9 cellular contexts compared by ENCODE assay signal in the genomic region with DNA sequence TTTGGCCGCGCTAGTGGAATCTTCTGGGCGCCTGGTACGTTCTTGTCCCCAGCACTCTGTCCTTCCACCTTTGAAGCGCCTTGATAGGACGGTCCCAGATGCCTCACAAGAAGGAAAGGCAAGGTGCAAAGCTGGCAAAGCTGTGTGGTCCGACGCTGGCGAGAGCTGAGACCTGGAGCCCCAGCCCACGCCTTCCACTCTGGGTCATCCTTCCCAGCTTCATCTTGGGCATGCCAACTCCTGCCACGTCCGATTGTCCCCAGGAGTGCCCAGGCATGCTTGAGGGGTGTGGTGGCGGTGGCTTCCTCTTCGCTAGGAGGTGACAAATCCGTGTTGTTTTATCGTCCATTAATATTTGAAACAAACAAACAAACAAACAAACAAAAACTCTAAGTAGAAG.
A peak's percentile ranks its signal among the peaks of the same experiment; 100 is the strongest.
DNase-seq lines count a peak whose midpoint lies in the region; ATAC-seq and TF ChIP-seq lines count a peak whose summit lies in the region.
"Had no signal": no experiment of that assay in that cellular context is flagged by ENCODE, and none has a peak within 500 bp of the region (broad histone marks: within the 10 kb centered on the region; RNA-seq: fewer than 3 reads in every experiment).

No MANE protein-coding gene starts in this region.

- ATAC-seq in HG03378 (IDR thresholded peaks at IDR 0.05; ENCODE audit: unreplicated experiment), result no peak
- no peak for ATAC-seq in HG03097 (IDR thresholded peaks at IDR 0.05; ENCODE audit: low FRiP score, unreplicated experiment)
- no peak for ATAC-seq in GM21825 (IDR thresholded peaks at IDR 0.05; ENCODE audit: unreplicated experiment)

- H3K27ac ChIP-seq in CD4-positive, alpha-beta memory T cell (ENCODE audit: low read depth, low read length), result no peak overlapping the region
- H3K27ac ChIP-seq in dorsolateral prefrontal cortex, result peak overlapping the region in 42 of 59 donors; percentile 16 to 89 (median 72)

- peaks cover 39% of the 10 kb centered on the region for H3K27me3 ChIP-seq in CD4-positive, alpha-beta memory T cell (ENCODE audit: insufficient read depth, low read length)
- H3K27me3 ChIP-seq in dorsolateral prefrontal cortex, result peaks cover 0 to 45% (median 5%) of the 10 kb centered on the region in 45 donors

- peaks cover 23 to 40% (median 33%) of the 10 kb centered on the region in 4 donors for H3K4me1 Mint-ChIP-seq in CD4-positive, alpha-beta memory T cell
- peaks cover 20% of the 10 kb centered on the region for H3K4me1 Mint-ChIP-seq in nephron

- H3K4me1 ChIP-seq in CD4-positive, alpha-beta memory T cell (ENCODE audit: insufficient read depth, low read length), result peaks cover 35% of the 10 kb centered on the region

- H3K9me3 ChIP-seq in CD4-positive, alpha-beta memory T cell (ENCODE audit: control insufficient read depth in 1 of 2, low read length in 2 of 2), result no peaks in the 10 kb centered on the region

- H3K4me3 Mint-ChIP-seq in CD4-positive, alpha-beta memory T cell, result peak overlapping the region; percentile 62 to 83 (median 74)
- H3K4me3 Mint-ChIP-seq in nephron, result peak overlapping the region; percentile 66 to 78 (median 78)

- intact Hi-C loops in CD4-positive, alpha-beta memory T cell (cut with micrococcal nuclease), result loop anchor here (10.0 kb wide), 1 partner anchor 1320 kb away; a partner anchor contains a TSS
- intact Hi-C loops in dorsolateral prefrontal cortex (cut with DNase I), result loop anchor here in 1 of 2 donors (5.0 kb wide), 3 partner anchors 42 to 1077 kb away; a partner anchor contains a TSS

- DNase-seq in CD4-positive, alpha-beta memory T cell, result no peak
- DNase-seq in NCI-H2227 treated with DMSO at 0.1 percent for 48 hours (lab: John Stamatoyannopoulos, UW) (peak; percentile 71), dorsolateral prefrontal cortex (peak in 2 of 10 donors; percentile 3 to 40), NCI-H510A treated with DMSO at 0.1 percent for 48 hours (lab: John Stamatoyannopoulos, UW) (no peak)
- DNase-seq: NCI-H1436 had no signal

- POLR2A ChIA-PET in CD4-positive, alpha-beta memory T cell (lab: Charles Lee; ENCODE audit: partially characterized antibody), result no interaction called here

- H3K27me3 Mint-ChIP-seq in CD4-positive, alpha-beta memory T cell, result peaks cover 53 to 54% of the 10 kb centered on the region in 2 donors
- peaks cover 84% of the 10 kb centered on the region for H3K27me3 Mint-ChIP-seq in nephron (ENCODE audit: low read depth)

- CTCF ChIA-PET in CD4-positive, alpha-beta memory T cell (lab: Charles Lee; ENCODE audit: partially characterized antibody), result interaction anchor here (0.9 to 1.0 kb wide), 2 partner anchors 9 to 15 kb away, joined by 3 read pairs; no protein-coding TSS in a partner anchor

- TF ChIP-seq CTCF in dorsolateral prefrontal cortex (IDR thresholded peaks at IDR 0.05 in 54 of 56, conservative IDR thresholded peaks at IDR 0.05 in 2 of 56; ENCODE audit: low read depth in 1 of 56, partially characterized antibody in 56 of 56) (no peak), nephron (IDR thresholded peaks at IDR 0.05; ENCODE audit: unreplicated experiment in 3 of 3) (no peak)

- peak overlapping the region in 1 of 2 donors; percentile 25 for H3K4me3 ChIP-seq in CD4-positive, alpha-beta memory T cell (ENCODE audit: low read length in 2 of 2)
- H3K4me3 ChIP-seq in dorsolateral prefrontal cortex, result peak overlapping the region; percentile 0 to 81 (median 66)

- peaks cover 0 to 8% (median 3%) of the 10 kb centered on the region in 8 donors for H3K9me3 Mint-ChIP-seq in CD4-positive, alpha-beta memory T cell
- peaks cover 4% of the 10 kb centered on the region for H3K9me3 Mint-ChIP-seq in nephron

- no peaks in the 10 kb centered on the region for H3K36me3 Mint-ChIP-seq in CD4-positive, alpha-beta memory T cell
- H3K36me3 Mint-ChIP-seq in nephron (ENCODE audit: low read depth), result no peaks in the 10 kb centered on the region

- H3K27ac Mint-ChIP-seq in CD4-positive, alpha-beta memory T cell, result no peak overlapping the region
- H3K27ac Mint-ChIP-seq in nephron, result no peak overlapping the region

- no peaks in the 10 kb centered on the region for H3K36me3 ChIP-seq in CD4-positive, alpha-beta memory T cell (ENCODE audit: insufficient read depth, low read length)
